ENCODE assay signal across 8 cellular contexts in the genomic region with DNA sequence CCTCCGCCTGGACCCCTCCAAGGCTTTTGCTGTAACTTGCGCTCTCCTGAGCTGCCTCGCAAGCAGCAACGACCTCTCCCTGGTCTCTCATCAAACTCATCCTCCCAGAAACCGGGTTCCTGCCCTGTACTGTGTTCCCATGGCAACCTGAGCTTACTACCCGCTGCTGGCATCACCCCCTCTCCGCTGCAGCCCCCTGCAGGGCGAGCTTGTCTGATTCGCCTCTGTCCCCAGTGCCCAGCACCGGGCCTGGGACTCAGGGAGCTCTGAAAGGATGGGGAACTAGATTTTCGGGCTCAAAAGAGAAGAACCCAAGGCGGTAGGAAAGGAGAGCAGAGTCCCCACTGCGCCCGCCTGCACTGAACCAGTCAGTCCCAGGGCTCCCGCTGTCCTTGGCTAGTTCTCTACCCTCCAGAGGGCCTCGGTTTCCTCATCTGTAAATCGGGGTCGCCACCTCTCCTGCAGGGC. TPM values are rescaled to one million over a fixed set of nuclear protein-coding genes. Genes with fewer than 3 reads are reported as not detected.
DNase-seq lines count a peak whose midpoint lies in the region; ATAC-seq, FAIRE-seq and TF ChIP-seq lines count a peak whose summit lies in the region.

No MANE protein-coding gene starts in this region.

- ATAC-seq in Right ventricle myocardium inferior (peak; percentile 3), HG02943 (IDR thresholded peaks at IDR 0.05; ENCODE audit: low read depth, unreplicated experiment) (peak; percentile 15)
- ATAC-seq in stimulated activated effector memory CD8-positive, alpha-beta T cell treated with anti-CD3 and anti-CD28 coated beads, Interleukin-12 subunit alpha, Interleukin-12 subunit beta, amount 100 ng/mL, for 72 hours: peak; percentile 1

- no peaks in the 10 kb centered on the region for H3K27me3 ChIP-seq in OCI-LY3 (ENCODE audit: low read depth, low read length)

- H3K4me1 ChIP-seq in OCI-LY3 (ENCODE audit: low read length) (peaks cover 10% of the 10 kb centered on the region), kidney (ENCODE audit: control insufficient read depth in 1 of 2, insufficient read depth in 1 of 2, low read depth in 1 of 2, low read length in 2 of 2) (peaks cover 23 to 27% of the 10 kb centered on the region in 2 donors)

- peak overlapping the region; percentile 84 for H3K9ac ChIP-seq in OCI-LY3 (ENCODE audit: low read length)
- H3K9ac ChIP-seq in kidney (ENCODE audit: low read length in 2 of 2): peak overlapping the region; percentile 31 to 94

- H3K36me3 Mint-ChIP-seq in stimulated activated effector memory CD8-positive, alpha-beta T cell treated with anti-CD3 and anti-CD28 coated beads, Interleukin-12 subunit alpha, Interleukin-12 subunit beta, amount 100 ng/mL, for 72 hours: peaks cover 6% of the 10 kb centered on the region

- DNase-seq in Right ventricle myocardium inferior (ENCODE audit: missing footprints): no peak
- no peak for DNase-seq in cardiac septum (ENCODE audit: low spot score)
- peak; percentile 69 for DNase-seq in cerebellar cortex (ENCODE audit: low spot score)
- peak; percentile 82 for DNase-seq in kidney
- no peak for DNase-seq in stimulated activated effector memory CD8-positive, alpha-beta T cell treated with anti-CD3 and anti-CD28 coated beads, Interleukin-12 subunit alpha, Interleukin-12 subunit beta, amount 100 ng/mL, for 72 hours (ENCODE audit: low spot score in 2 of 2)
- DNase-seq in posterior vena cava (ENCODE audit: low spot score): no peak

- H3K27ac Mint-ChIP-seq in stimulated activated effector memory CD8-positive, alpha-beta T cell treated with anti-CD3 and anti-CD28 coated beads, Interleukin-12 subunit alpha, Interleukin-12 subunit beta, amount 100 ng/mL, for 72 hours: peak overlapping the region; percentile 83

- FAIRE-seq in kidney (lab: Jason Lieb, UNC): no peak

- H3K4me3 ChIP-seq in OCI-LY3 (ENCODE audit: low read length) (peak overlapping the region; percentile 97), kidney (ENCODE audit: low read length in 2 of 2) (peak overlapping the region; percentile 55 to 91)

- no peaks in the 10 kb centered on the region for H4K20me1 ChIP-seq in OCI-LY3 (ENCODE audit: insufficient read depth, low read length)

- peaks cover 4% of the 10 kb centered on the region; the same call in 1 of the 2 replicates for H3K79me2 ChIP-seq in OCI-LY3 (ENCODE audit: low read length)

- H3K36me3 ChIP-seq in OCI-LY3 (replicated peaks; ENCODE audit: low read depth, low read length): no peaks in the 10 kb centered on the region
- peaks cover 0 to under 1% of the 10 kb centered on the region in 2 donors for H3K36me3 ChIP-seq in kidney (ENCODE audit: control insufficient read depth in 1 of 2, insufficient read depth in 2 of 2, low read length in 2 of 2)

- no peaks in the 10 kb centered on the region for H3K9me3 Mint-ChIP-seq in stimulated activated effector memory CD8-positive, alpha-beta T cell treated with anti-CD3 and anti-CD28 coated beads, Interleukin-12 subunit alpha, Interleukin-12 subunit beta, amount 100 ng/mL, for 72 hours

- intact Hi-C loops in Right ventricle myocardium inferior (cut with DNase I) (no loop called here), cardiac septum (cut with DNase I) (no loop called here), kidney (cut with DNase I) (no loop called here), posterior vena cava (cut with DNase I) (no loop called here)

- no peak for TF ChIP-seq CTCF in OCI-LY3 (IDR thresholded peaks at IDR 0.05; ENCODE audit: low read depth, low read length)
- TF ChIP-seq CTCF in kidney (IDR thresholded peaks at IDR 0.05; ENCODE audit: borderline replicate concordance, extremely low read depth, insufficient read depth): no peak

- H3K4me1 Mint-ChIP-seq in stimulated activated effector memory CD8-positive, alpha-beta T cell treated with anti-CD3 and anti-CD28 coated beads, Interleukin-12 subunit alpha, Interleukin-12 subunit beta, amount 100 ng/mL, for 72 hours: peaks cover 37% of the 10 kb centered on the region

- peak overlapping the region; percentile 27 for H2AFZ ChIP-seq in OCI-LY3 (ENCODE audit: low read depth, low read length)

- no peaks in the 10 kb centered on the region for H3K9me3 ChIP-seq in OCI-LY3 (ENCODE audit: insufficient read depth, low read length)
- H3K9me3 ChIP-seq in kidney (ENCODE audit: control insufficient read depth in 1 of 2, low read length in 2 of 2): no peaks in the 10 kb centered on the region

- peak overlapping the region; percentile 79 for H3K4me3 Mint-ChIP-seq in stimulated activated effector memory CD8-positive, alpha-beta T cell treated with anti-CD3 and anti-CD28 coated beads, Interleukin-12 subunit alpha, Interleukin-12 subunit beta, amount 100 ng/mL, for 72 hours

- peak overlapping the region; percentile 95 for H3K4me2 ChIP-seq in OCI-LY3 (ENCODE audit: low read length)

- H3K27ac ChIP-seq in OCI-LY3 (ENCODE audit: low read length) (no peak overlapping the region), kidney (ENCODE audit: low read depth in 2 of 2, low read length in 2 of 2) (peak overlapping the region; percentile 82 to 84)

RNA-seq across cellular contexts. Expression of a gene that starts 0.5 kb away (rescaled TPM):
- total RNA-seq in Right ventricle myocardium inferior (20.1 TPM), cardiac septum (15.6 TPM), kidney (35.5 TPM), posterior vena cava (10 to 100 TPM; 37.1 to 41.8 TPM)
- 37.5 TPM for polyA plus RNA-seq in kidney (ENCODE audit: insufficient read depth, low read depth, low replicate concordance)

RNA-seq across cellular contexts. Expression of a gene that starts 16.5 kb away (rescaled TPM):
- total RNA-seq in Right ventricle myocardium inferior (0.46 TPM), cardiac septum (0.94 TPM), kidney (12.5 TPM), posterior vena cava (1 to 10 TPM; 3.6 to 3.8 TPM)
- polyA plus RNA-seq in kidney (ENCODE audit: insufficient read depth, low read depth, low replicate concordance): 1.8 TPM

Comparison
In these comparisons a context has a peak if more than half of its experiments do, and no peak if none do; other contexts are left out.
1. DNase-seq: peak in cerebellar cortex (single experiment) and kidney (single experiment); none in Right ventricle myocardium inferior (single experiment), cardiac septum (single experiment), stimulated activated effector memory CD8-positive, alpha-beta T cell treated with anti-CD3 and anti-CD28 coated beads, Interleukin-12 subunit alpha, Interleukin-12 subunit beta, amount 100 ng/mL, for 72 hours (0 of 2) and posterior vena cava (single experiment).
2. Peak in every context shown above with its lines, with median percentiles within 50 percentile points of each other: ATAC-seq.